Comparison of ENCODE assay signal across 3 cellular contexts in the genomic region with DNA sequence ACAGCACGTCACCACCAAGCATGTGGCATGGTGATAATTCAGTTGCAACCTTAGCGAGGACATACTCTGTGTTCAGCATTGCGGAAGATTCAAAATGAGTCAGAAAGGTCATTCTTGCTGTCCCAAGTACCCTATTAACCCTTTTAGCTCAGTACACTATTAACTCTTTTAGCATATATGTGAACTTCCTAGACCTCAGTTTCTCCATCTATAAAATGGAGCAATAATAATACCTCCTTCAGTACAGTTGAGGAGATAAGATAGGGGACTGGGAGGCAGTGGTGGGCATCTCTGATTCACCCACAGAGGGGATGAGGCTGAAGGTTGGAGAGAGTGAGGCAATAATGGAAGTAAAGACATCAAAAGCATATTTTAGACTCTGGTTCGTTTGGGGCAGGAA.
TF ChIP-seq lines count a peak whose summit lies in the region.

No MANE protein-coding gene starts in this region.

TF ChIP-seq in HepG2, 621 proteins besides CTCF, POLR2A, EP300 and RAD21:
- TF ChIP-seq ZNF629 (CRISPR knock-in tag; conservative IDR thresholded peaks at IDR 0.05) (peak; percentile 63), CHCHD3 (CRISPR knock-in tag; IDR thresholded peaks at IDR 0.05) (no peak)

TF ChIP-seq in GM12878, 131 proteins besides CTCF, POLR2A, EP300 and RAD21:
- TF ChIP-seq, protein P1, sequence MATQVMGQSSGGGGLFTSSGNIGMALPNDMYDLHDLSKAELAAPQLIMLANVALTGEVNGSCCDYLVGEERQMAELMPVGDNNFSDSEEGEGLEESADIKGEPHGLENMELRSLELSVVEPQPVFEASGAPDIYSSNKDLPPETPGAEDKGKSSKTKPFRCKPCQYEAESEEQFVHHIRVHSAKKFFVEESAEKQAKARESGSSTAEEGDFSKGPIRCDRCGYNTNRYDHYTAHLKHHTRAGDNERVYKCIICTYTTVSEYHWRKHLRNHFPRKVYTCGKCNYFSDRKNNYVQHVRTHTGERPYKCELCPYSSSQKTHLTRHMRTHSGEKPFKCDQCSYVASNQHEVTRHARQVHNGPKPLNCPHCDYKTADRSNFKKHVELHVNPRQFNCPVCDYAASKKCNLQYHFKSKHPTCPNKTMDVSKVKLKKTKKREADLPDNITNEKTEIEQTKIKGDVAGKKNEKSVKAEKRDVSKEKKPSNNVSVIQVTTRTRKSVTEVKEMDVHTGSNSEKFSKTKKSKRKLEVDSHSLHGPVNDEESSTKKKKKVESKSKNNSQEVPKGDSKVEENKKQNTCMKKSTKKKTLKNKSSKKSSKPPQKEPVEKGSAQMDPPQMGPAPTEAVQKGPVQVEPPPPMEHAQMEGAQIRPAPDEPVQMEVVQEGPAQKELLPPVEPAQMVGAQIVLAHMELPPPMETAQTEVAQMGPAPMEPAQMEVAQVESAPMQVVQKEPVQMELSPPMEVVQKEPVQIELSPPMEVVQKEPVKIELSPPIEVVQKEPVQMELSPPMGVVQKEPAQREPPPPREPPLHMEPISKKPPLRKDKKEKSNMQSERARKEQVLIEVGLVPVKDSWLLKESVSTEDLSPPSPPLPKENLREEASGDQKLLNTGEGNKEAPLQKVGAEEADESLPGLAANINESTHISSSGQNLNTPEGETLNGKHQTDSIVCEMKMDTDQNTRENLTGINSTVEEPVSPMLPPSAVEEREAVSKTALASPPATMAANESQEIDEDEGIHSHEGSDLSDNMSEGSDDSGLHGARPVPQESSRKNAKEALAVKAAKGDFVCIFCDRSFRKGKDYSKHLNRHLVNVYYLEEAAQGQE (IDR thresholded peaks at IDR 0.05; ENCODE audit: low read depth, low read length) = no peak
- TF ChIP-seq NR2C1 (IDR thresholded peaks at IDR 0.05) (no peak), YY1 (IDR thresholded peaks at IDR 0.05; ENCODE audit: low read depth, low read length) (no peak), ZNF207 (IDR thresholded peaks at IDR 0.05; ENCODE audit: borderline replicate concordance) (no peak), CREB1 (IDR thresholded peaks at IDR 0.05; ENCODE audit: low read depth) (no peak), TCF12 (IDR thresholded peaks at IDR 0.05; ENCODE audit: low read depth, low read length) (no peak)
- TF ChIP-seq, protein P2, sequence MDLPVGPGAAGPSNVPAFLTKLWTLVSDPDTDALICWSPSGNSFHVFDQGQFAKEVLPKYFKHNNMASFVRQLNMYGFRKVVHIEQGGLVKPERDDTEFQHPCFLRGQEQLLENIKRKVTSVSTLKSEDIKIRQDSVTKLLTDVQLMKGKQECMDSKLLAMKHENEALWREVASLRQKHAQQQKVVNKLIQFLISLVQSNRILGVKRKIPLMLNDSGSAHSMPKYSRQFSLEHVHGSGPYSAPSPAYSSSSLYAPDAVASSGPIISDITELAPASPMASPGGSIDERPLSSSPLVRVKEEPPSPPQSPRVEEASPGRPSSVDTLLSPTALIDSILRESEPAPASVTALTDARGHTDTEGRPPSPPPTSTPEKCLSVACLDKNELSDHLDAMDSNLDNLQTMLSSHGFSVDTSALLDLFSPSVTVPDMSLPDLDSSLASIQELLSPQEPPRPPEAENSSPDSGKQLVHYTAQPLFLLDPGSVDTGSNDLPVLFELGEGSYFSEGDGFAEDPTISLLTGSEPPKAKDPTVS (IDR thresholded peaks at IDR 0.05; ENCODE audit: low read depth, low read length) = no peak
- TF ChIP-seq, protein P3, sequence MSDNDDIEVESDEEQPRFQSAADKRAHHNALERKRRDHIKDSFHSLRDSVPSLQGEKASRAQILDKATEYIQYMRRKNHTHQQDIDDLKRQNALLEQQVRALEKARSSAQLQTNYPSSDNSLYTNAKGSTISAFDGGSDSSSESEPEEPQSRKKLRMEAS (IDR thresholded peaks at IDR 0.05; ENCODE audit: low read depth, low read length) = no peak

TF ChIP-seq in K562, 482 proteins besides CTCF, POLR2A, EP300 and RAD21 (continues in another document):
- TF ChIP-seq ZNF121 (CRISPR knock-in tag; conservative IDR thresholded peaks at IDR 0.05) (no peak), RCOR1 (IDR thresholded peaks at IDR 0.05; ENCODE audit: borderline replicate concordance in 1 of 2, low read depth in 2 of 2, low read length in 2 of 2) (peak in 1 of 2 experiments; percentile 38; a peak in 1 of 4 replicates), ASH1L (IDR thresholded peaks at IDR 0.05; ENCODE audit: borderline replicate concordance, low read depth, partially characterized antibody) (no peak), ZKSCAN3 (CRISPR knock-in tag; IDR thresholded peaks at IDR 0.05) (no peak), HDAC2 (IDR thresholded peaks at IDR 0.05) (peak; percentile 75; the same call in 1 of the 2 replicates), CBX3 (IDR thresholded peaks at IDR 0.05; ENCODE audit: borderline replicate concordance in 1 of 2, low read length in 2 of 2) (0 out of 3 replicates have a peak, but pooled peaks of 1 of the 2 experiments have one; percentile 18), KDM1A (IDR thresholded peaks at IDR 0.05) (peak; percentile 53 to 75), DMBX1 (CRISPR knock-in tag; IDR thresholded peaks at IDR 0.05; ENCODE audit: borderline replicate concordance) (no peak), U2AF2 (optimal IDR thresholded peaks at IDR 0.05; ENCODE audit: low read depth, low read length) (no peak), CBX8 (IDR thresholded peaks at IDR 0.05; ENCODE audit: borderline replicate concordance, extremely low read depth, low read depth, low read length, poor library complexity, severe bottlenecking) (no peak), SNRNP70 (optimal IDR thresholded peaks at IDR 0.05; ENCODE audit: low read depth, low read length) (no peak), CHD4 (IDR thresholded peaks at IDR 0.05; ENCODE audit: insufficient read depth, insufficient replicate concordance, low read depth, low read length, poor library complexity, severe bottlenecking) (peak; percentile 86), BCOR (IDR thresholded peaks at IDR 0.05) (peak; percentile 93)
- TF ChIP-seq, protein P4, sequence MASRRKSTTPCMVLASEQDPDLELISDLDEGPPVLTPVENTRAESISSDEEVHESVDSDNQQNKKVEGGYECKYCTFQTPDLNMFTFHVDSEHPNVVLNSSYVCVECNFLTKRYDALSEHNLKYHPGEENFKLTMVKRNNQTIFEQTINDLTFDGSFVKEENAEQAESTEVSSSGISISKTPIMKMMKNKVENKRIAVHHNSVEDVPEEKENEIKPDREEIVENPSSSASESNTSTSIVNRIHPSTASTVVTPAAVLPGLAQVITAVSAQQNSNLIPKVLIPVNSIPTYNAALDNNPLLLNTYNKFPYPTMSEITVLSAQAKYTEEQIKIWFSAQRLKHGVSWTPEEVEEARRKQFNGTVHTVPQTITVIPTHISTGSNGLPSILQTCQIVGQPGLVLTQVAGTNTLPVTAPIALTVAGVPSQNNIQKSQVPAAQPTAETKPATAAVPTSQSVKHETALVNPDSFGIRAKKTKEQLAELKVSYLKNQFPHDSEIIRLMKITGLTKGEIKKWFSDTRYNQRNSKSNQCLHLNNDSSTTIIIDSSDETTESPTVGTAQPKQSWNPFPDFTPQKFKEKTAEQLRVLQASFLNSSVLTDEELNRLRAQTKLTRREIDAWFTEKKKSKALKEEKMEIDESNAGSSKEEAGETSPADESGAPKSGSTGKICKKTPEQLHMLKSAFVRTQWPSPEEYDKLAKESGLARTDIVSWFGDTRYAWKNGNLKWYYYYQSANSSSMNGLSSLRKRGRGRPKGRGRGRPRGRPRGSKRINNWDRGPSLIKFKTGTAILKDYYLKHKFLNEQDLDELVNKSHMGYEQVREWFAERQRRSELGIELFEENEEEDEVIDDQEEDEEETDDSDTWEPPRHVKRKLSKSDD (conservative IDR thresholded peaks at IDR 0.05; ENCODE audit: low read length) = no peak
- TF ChIP-seq, protein P5, sequence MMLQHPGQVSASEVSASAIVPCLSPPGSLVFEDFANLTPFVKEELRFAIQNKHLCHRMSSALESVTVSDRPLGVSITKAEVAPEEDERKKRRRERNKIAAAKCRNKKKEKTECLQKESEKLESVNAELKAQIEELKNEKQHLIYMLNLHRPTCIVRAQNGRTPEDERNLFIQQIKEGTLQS (IDR thresholded peaks at IDR 0.05) = no peak
- TF ChIP-seq, protein P5 (CRISPR knock-in tag; conservative IDR thresholded peaks at IDR 0.05) = no peak
- TF ChIP-seq, protein P6, sequence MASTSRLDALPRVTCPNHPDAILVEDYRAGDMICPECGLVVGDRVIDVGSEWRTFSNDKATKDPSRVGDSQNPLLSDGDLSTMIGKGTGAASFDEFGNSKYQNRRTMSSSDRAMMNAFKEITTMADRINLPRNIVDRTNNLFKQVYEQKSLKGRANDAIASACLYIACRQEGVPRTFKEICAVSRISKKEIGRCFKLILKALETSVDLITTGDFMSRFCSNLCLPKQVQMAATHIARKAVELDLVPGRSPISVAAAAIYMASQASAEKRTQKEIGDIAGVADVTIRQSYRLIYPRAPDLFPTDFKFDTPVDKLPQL (IDR thresholded peaks at IDR 0.05; ENCODE audit: extremely low read depth, insufficient read length) = no peak
- TF ChIP-seq, protein P7, sequence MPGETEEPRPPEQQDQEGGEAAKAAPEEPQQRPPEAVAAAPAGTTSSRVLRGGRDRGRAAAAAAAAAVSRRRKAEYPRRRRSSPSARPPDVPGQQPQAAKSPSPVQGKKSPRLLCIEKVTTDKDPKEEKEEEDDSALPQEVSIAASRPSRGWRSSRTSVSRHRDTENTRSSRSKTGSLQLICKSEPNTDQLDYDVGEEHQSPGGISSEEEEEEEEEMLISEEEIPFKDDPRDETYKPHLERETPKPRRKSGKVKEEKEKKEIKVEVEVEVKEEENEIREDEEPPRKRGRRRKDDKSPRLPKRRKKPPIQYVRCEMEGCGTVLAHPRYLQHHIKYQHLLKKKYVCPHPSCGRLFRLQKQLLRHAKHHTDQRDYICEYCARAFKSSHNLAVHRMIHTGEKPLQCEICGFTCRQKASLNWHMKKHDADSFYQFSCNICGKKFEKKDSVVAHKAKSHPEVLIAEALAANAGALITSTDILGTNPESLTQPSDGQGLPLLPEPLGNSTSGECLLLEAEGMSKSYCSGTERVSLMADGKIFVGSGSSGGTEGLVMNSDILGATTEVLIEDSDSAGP (CRISPR knock-in tag; IDR thresholded peaks at IDR 0.05) = no peak
- TF ChIP-seq, protein P8, sequence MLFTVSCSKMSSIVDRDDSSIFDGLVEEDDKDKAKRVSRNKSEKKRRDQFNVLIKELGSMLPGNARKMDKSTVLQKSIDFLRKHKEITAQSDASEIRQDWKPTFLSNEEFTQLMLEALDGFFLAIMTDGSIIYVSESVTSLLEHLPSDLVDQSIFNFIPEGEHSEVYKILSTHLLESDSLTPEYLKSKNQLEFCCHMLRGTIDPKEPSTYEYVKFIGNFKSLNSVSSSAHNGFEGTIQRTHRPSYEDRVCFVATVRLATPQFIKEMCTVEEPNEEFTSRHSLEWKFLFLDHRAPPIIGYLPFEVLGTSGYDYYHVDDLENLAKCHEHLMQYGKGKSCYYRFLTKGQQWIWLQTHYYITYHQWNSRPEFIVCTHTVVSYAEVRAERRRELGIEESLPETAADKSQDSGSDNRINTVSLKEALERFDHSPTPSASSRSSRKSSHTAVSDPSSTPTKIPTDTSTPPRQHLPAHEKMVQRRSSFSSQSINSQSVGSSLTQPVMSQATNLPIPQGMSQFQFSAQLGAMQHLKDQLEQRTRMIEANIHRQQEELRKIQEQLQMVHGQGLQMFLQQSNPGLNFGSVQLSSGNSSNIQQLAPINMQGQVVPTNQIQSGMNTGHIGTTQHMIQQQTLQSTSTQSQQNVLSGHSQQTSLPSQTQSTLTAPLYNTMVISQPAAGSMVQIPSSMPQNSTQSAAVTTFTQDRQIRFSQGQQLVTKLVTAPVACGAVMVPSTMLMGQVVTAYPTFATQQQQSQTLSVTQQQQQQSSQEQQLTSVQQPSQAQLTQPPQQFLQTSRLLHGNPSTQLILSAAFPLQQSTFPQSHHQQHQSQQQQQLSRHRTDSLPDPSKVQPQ (CRISPR knock-in tag; IDR thresholded peaks at IDR 0.05; ENCODE audit: borderline replicate concordance) = no peak
- TF ChIP-seq, protein P9, sequence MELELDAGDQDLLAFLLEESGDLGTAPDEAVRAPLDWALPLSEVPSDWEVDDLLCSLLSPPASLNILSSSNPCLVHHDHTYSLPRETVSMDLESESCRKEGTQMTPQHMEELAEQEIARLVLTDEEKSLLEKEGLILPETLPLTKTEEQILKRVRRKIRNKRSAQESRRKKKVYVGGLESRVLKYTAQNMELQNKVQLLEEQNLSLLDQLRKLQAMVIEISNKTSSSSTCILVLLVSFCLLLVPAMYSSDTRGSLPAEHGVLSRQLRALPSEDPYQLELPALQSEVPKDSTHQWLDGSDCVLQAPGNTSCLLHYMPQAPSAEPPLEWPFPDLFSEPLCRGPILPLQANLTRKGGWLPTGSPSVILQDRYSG (tag; conservative IDR thresholded peaks at IDR 0.05; ENCODE audit: low read depth) = no peak
- TF ChIP-seq, protein P10, sequence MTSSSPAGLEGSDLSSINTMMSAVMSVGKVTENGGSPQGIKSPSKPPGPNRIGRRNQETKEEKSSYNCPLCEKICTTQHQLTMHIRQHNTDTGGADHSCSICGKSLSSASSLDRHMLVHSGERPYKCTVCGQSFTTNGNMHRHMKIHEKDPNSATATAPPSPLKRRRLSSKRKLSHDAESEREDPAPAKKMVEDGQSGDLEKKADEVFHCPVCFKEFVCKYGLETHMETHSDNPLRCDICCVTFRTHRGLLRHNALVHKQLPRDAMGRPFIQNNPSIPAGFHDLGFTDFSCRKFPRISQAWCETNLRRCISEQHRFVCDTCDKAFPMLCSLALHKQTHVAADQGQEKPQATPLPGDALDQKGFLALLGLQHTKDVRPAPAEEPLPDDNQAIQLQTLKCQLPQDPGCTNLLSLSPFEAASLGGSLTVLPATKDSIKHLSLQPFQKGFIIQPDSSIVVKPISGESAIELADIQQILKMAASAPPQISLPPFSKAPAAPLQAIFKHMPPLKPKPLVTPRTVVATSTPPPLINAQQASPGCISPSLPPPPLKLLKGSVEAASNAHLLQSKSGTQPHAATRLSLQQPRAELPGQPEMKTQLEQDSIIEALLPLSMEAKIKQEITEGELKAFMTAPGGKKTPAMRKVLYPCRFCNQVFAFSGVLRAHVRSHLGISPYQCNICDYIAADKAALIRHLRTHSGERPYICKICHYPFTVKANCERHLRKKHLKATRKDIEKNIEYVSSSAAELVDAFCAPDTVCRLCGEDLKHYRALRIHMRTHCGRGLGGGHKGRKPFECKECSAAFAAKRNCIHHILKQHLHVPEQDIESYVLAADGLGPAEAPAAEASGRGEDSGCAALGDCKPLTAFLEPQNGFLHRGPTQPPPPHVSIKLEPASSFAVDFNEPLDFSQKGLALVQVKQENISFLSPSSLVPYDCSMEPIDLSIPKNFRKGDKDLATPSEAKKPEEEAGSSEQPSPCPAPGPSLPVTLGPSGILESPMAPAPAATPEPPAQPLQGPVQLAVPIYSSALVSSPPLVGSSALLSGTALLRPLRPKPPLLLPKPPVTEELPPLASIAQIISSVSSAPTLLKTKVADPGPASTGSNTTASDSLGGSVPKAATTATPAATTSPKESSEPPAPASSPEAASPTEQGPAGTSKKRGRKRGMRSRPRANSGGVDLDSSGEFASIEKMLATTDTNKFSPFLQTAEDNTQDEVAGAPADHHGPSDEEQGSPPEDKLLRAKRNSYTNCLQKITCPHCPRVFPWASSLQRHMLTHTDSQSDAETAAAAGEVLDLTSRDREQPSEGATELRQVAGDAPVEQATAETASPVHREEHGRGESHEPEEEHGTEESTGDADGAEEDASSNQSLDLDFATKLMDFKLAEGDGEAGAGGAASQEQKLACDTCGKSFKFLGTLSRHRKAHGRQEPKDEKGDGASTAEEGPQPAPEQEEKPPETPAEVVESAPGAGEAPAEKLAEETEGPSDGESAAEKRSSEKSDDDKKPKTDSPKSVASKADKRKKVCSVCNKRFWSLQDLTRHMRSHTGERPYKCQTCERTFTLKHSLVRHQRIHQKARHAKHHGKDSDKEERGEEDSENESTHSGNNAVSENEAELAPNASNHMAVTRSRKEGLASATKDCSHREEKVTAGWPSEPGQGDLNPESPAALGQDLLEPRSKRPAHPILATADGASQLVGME (CRISPR knock-in tag; IDR thresholded peaks at IDR 0.05) = no peak
